Comparison of ENCODE assay signal across 26 cellular contexts in genomic region chr1:62765981-62766380, GRCh38. TPM values are rescaled to one million over a fixed set of nuclear protein-coding genes. Genes with fewer than 3 reads are reported as not detected.
DNase-seq lines count a peak whose midpoint lies in the region; ATAC-seq and TF ChIP-seq lines count a peak whose summit lies in the region.
"Had no signal": no experiment of that assay in that cellular context is flagged by ENCODE, and none has a peak within 500 bp of the region (broad histone marks: within the 10 kb centered on the region; RNA-seq: fewer than 3 reads in every experiment).

No MANE protein-coding gene starts in this region.

- H3K4me3 ChIP-seq in GM23338 (no peak overlapping the region), SK-N-MC (no peak overlapping the region), thyroid gland (replicated peaks in 1 of 3) (no peak overlapping the region)
- H3K4me3 ChIP-seq: GM23248, HAP-1, MG63, SJSA1 had no signal

- no peak overlapping the region for H3K27ac Mint-ChIP-seq in GM23338
- H3K27ac Mint-ChIP-seq in stimulated activated effector memory CD8-positive, alpha-beta T cell treated with anti-CD3 and anti-CD28 coated beads, Interleukin-12 subunit alpha, Interleukin-12 subunit beta, amount 100 ng/mL, for 72 hours, result no peak overlapping the region
- H3K27ac Mint-ChIP-seq: HFFc6 had no signal

- peak overlapping the region; percentile 11 for H3K9ac ChIP-seq in SK-N-MC (ENCODE audit: insufficient read length)
- H3K9ac ChIP-seq: GM23248 had no signal

- TF ChIP-seq CTCF in GM23338 (conservative IDR thresholded peaks at IDR 0.05; ENCODE audit: low read depth in 2 of 2) (no peak), thyroid gland (IDR thresholded peaks at IDR 0.05) (no peak)

- H3K9me3 Mint-ChIP-seq in GM23338, result peaks cover 12% of the 10 kb centered on the region
- H3K9me3 Mint-ChIP-seq in stimulated activated effector memory CD8-positive, alpha-beta T cell treated with anti-CD3 and anti-CD28 coated beads, Interleukin-12 subunit alpha, Interleukin-12 subunit beta, amount 100 ng/mL, for 72 hours, result no peaks in the 10 kb centered on the region
- H3K9me3 Mint-ChIP-seq: HFFc6 had no signal

- no peak overlapping the region for H3K27ac ChIP-seq in GM23338 (ENCODE audit: low read depth)
- H3K27ac ChIP-seq in SK-N-MC, result no peak overlapping the region
- H3K27ac ChIP-seq in thyroid gland, result peak overlapping the region in 2 of 3 donors; percentile 17 to 19
- H3K27ac ChIP-seq: GM23248, SJSA1 had no signal

- H3K4me1 Mint-ChIP-seq in GM23338, result peaks cover 6% of the 10 kb centered on the region
- H3K4me1 Mint-ChIP-seq in stimulated activated effector memory CD8-positive, alpha-beta T cell treated with anti-CD3 and anti-CD28 coated beads, Interleukin-12 subunit alpha, Interleukin-12 subunit beta, amount 100 ng/mL, for 72 hours, result no peaks in the 10 kb centered on the region

- H3K79me2 ChIP-seq in GM23338 (replicated peaks; ENCODE audit: insufficient read depth), result no peaks in the 10 kb centered on the region

- H3K27me3 Mint-ChIP-seq in GM23338 (ENCODE audit: insufficient read depth, low read depth, poor library complexity), result peaks cover 2% of the 10 kb centered on the region

- WGBS in thyroid gland, 2 donors, result 36 to 50% methylated on average over 4 of the region's 4 CpGs

- TF ChIP-seq POLR2A in thyroid gland (IDR thresholded peaks at IDR 0.05), result no peak

- no peaks in the 10 kb centered on the region for H4K20me1 ChIP-seq in GM23338 (replicated peaks; ENCODE audit: insufficient read depth)

- no peaks in the 10 kb centered on the region for H3K9me3 ChIP-seq in SK-N-MC (ENCODE audit: low read depth, low read length)
- H3K9me3 ChIP-seq in thyroid gland, result no peaks in the 10 kb centered on the region
- H3K9me3 ChIP-seq: HAP-1, MG63, SJSA1 had no signal

- H3F3A ChIP-seq in GM23338 (replicated peaks; ENCODE audit: low read depth), result no peaks in the 10 kb centered on the region

- H3K9me2 ChIP-seq in GM23338 (ENCODE audit: insufficient read depth), result no peaks in the 10 kb centered on the region

- H2AFZ ChIP-seq in GM23338, result no peak overlapping the region
- H2AFZ ChIP-seq: GM23248 had no signal

- DNase-seq in GM23338 (ENCODE audit: low spot score) (peak; percentile 11), SK-N-MC (ENCODE audit: low read depth, low spot score) (no peak), left kidney (ENCODE audit: low read depth, low spot score) (peak; percentile 8), thyroid gland (peak in 1 of 2 donors; percentile 25), SKM-1 treated with dmso at 0.1 percent for 144 hours (lab: John Stamatoyannopoulos, UW; ENCODE audit: unreplicated experiment) (no peak)
- no peak for DNase-seq in stimulated activated effector memory CD8-positive, alpha-beta T cell treated with anti-CD3 and anti-CD28 coated beads, Interleukin-12 subunit alpha, Interleukin-12 subunit beta, amount 100 ng/mL, for 72 hours (ENCODE audit: low spot score in 2 of 2)
- DNase-seq: DMS153; DND-41; GM23248; HFFc6; KBM-7; MG63; NCI-H1105 treated with DMSO at 0.1 percent for 48 hours; NCI-H146; NCI-H1930; NCI-H2107; NCI-H446; NCI-H524 treated with DMSO at 0.1 percent for 48 hours; NCI-H82; NK-92 treated with Interleukin-12 subunit alpha and Interleukin-12 subunit beta, amount 100 ng/mL, for 24 hours; Right ventricle myocardium superior; RPMI8226 had no signal

- no peak overlapping the region for H3K4me2 ChIP-seq in GM23338

- H3K36me3 ChIP-seq in GM23338 (ENCODE audit: insufficient read depth) (0 out of 2 replicates have a peak, but pooled peaks cover 2% of the 10 kb centered on the region), SK-N-MC (ENCODE audit: insufficient read depth, low read length) (no peaks in the 10 kb centered on the region), thyroid gland (no peaks in the 10 kb centered on the region)
- H3K36me3 ChIP-seq: HAP-1, MG63, SJSA1 had no signal

- peaks cover 11% of the 10 kb centered on the region for H3K36me3 Mint-ChIP-seq in GM23338 (ENCODE audit: low read depth)
- no peaks in the 10 kb centered on the region for H3K36me3 Mint-ChIP-seq in stimulated activated effector memory CD8-positive, alpha-beta T cell treated with anti-CD3 and anti-CD28 coated beads, Interleukin-12 subunit alpha, Interleukin-12 subunit beta, amount 100 ng/mL, for 72 hours

- ATAC-seq in GM23338 (no peak), HG03457 (IDR thresholded peaks at IDR 0.05; ENCODE audit: unreplicated experiment) (no peak), HG02870 (IDR thresholded peaks at IDR 0.05; ENCODE audit: unreplicated experiment) (no peak)
- ATAC-seq in stimulated activated effector memory CD8-positive, alpha-beta T cell treated with anti-CD3 and anti-CD28 coated beads, Interleukin-12 subunit alpha, Interleukin-12 subunit beta, amount 100 ng/mL, for 72 hours, result no peak

- H3K27me3 ChIP-seq in GM23338 (ENCODE audit: insufficient read depth), result no peaks in the 10 kb centered on the region
- no peaks in the 10 kb centered on the region for H3K27me3 ChIP-seq in thyroid gland
- H3K27me3 ChIP-seq: SJSA1 had no signal

- H3K4me1 ChIP-seq in GM23338 (ENCODE audit: insufficient read depth) (no peaks in the 10 kb centered on the region), thyroid gland (peaks cover 0 to 18% of the 10 kb centered on the region in 2 donors)
- H3K4me1 ChIP-seq: HAP-1, SJSA1 had no signal

- intact Hi-C loops in thyroid gland (cut with DNase I), result no loop called here

- no peak overlapping the region for H3K4me3 Mint-ChIP-seq in GM23338
- no peak overlapping the region for H3K4me3 Mint-ChIP-seq in stimulated activated effector memory CD8-positive, alpha-beta T cell treated with anti-CD3 and anti-CD28 coated beads, Interleukin-12 subunit alpha, Interleukin-12 subunit beta, amount 100 ng/mL, for 72 hours
- H3K4me3 Mint-ChIP-seq: HFFc6 had no signal

TF ChIP-seq in GM23338, 12 proteins besides CTCF, POLR2A, EP300 and RAD21:
- TF ChIP-seq POLR2AphosphoS5 (IDR thresholded peaks at IDR 0.05; ENCODE audit: low read depth), result no peak
- TF ChIP-seq EZH2 (IDR thresholded peaks at IDR 0.05; ENCODE audit: low read depth, unreplicated experiment), result no peak
- TF ChIP-seq JUNB (IDR thresholded peaks at IDR 0.05; ENCODE audit: unreplicated experiment), result no peak
- TF ChIP-seq ZNF462 (CRISPR knock-in tag; IDR thresholded peaks at IDR 0.05), result no peak
- TF ChIP-seq CREB1 (CRISPR knock-in tag; IDR thresholded peaks at IDR 0.05; ENCODE audit: low read depth), result no peak

RNA-seq across cellular contexts. Expression of gene ATG4C, which starts 18.0 kb away (rescaled TPM):
- 15.7 and 22.1 TPM in 2 replicates for total RNA-seq in GM23338 (2014; rRNA removed; shearing (Covaris generic))
- polyA plus RNA-seq in GM23338 (2016; fragmentation: Nextera tagmentation; extraction: Ambion mirVana), result 13.7 and 18.6 TPM in 2 replicates
- 10 to 100 TPM; 16.3 to 23.4 (median 19.9) TPM for total RNA-seq in thyroid gland

Comparison
In these comparisons a context has a peak if more than half of its experiments do, and no peak if none do; other contexts are left out.
1. DNase-seq: peak in GM23338 (single experiment) and left kidney (single experiment); none in SK-N-MC (single experiment), stimulated activated effector memory CD8-positive, alpha-beta T cell treated with anti-CD3 and anti-CD28 coated beads, Interleukin-12 subunit alpha, Interleukin-12 subunit beta, amount 100 ng/mL, for 72 hours (0 of 2) and SKM-1 treated with dmso at 0.1 percent for 144 hours (single experiment).
2. H3K27ac ChIP-seq: peak in thyroid gland (2 of 3); none in GM23338 (single experiment) and SK-N-MC (single experiment).